ENCODE assay signal across 9 cellular contexts in genomic region chr2:236164201-236164982, GRCh38. TPM values are rescaled to one million over a fixed set of nuclear protein-coding genes. Genes with fewer than 3 reads are reported as not detected.
DNase-seq lines count a peak whose midpoint lies in the region; ATAC-seq, FAIRE-seq and TF ChIP-seq lines count a peak whose summit lies in the region.
"Had no signal": no experiment of that assay in that cellular context is flagged by ENCODE, and none has a peak within 500 bp of the region (broad histone marks: within the 10 kb centered on the region; RNA-seq: fewer than 3 reads in every experiment).

No MANE protein-coding gene starts in this region.

- no peaks in the 10 kb centered on the region for H4K20me1 ChIP-seq in hepatocyte (ENCODE audit: insufficient read depth, poor library complexity, severe bottlenecking)

- no peak overlapping the region for H3K27ac ChIP-seq in hepatocyte
- no peak overlapping the region for H3K27ac ChIP-seq in CD4-positive, alpha-beta memory T cell (ENCODE audit: low read depth, low read length)

- POLR2A ChIA-PET in WTC11 (lab: Charles Lee), result no interaction called here
- POLR2A ChIA-PET in CD4-positive, alpha-beta memory T cell (lab: Charles Lee; ENCODE audit: partially characterized antibody), result no interaction called here

- peak overlapping the region; percentile 96 for H3K4me2 ChIP-seq in hepatocyte

- no peaks in the 10 kb centered on the region for H3K79me2 ChIP-seq in hepatocyte

- H3K4me1 ChIP-seq in hepatocyte (ENCODE audit: insufficient read depth), result peaks cover 31% of the 10 kb centered on the region
- H3K4me1 ChIP-seq in CD4-positive, alpha-beta memory T cell (ENCODE audit: insufficient read depth, low read length), result peaks cover 3% of the 10 kb centered on the region

- no peak for TF ChIP-seq POLR2A in GM12892 (IDR thresholded peaks at IDR 0.05; ENCODE audit: low read depth, low read length)

- intact Hi-C loops in CD4-positive, alpha-beta memory T cell (cut with micrococcal nuclease), result no loop called here

- peak overlapping the region; percentile 33 for H3K4me3 ChIP-seq in hepatocyte
- H3K4me3 ChIP-seq in skeletal muscle cell (ENCODE audit: low read depth, low read length), result peak overlapping the region; percentile 48
- no peak overlapping the region for H3K4me3 ChIP-seq in CD4-positive, alpha-beta memory T cell (ENCODE audit: low read length in 2 of 2)

- no peaks in the 10 kb centered on the region for H3K9me3 ChIP-seq in hepatocyte (ENCODE audit: low read depth)
- no peaks in the 10 kb centered on the region for H3K9me3 ChIP-seq in CD4-positive, alpha-beta memory T cell (ENCODE audit: control insufficient read depth in 1 of 2, low read length in 2 of 2)

- no peaks in the 10 kb centered on the region for H3K9me2 ChIP-seq in hepatocyte (replicated peaks; ENCODE audit: insufficient read depth)

- peak overlapping the region; percentile 45; the same call in 1 of the 2 replicates for H3K27ac Mint-ChIP-seq in WTC11
- H3K27ac Mint-ChIP-seq in CD4-positive, alpha-beta memory T cell, result no peak overlapping the region
- H3K27ac Mint-ChIP-seq: memory B cell had no signal

- DNase-seq in GM10266 (ENCODE audit: extremely low spot score), result peak; percentile 21
- peak; percentile 69 for DNase-seq in WTC11 (ENCODE audit: low spot score)
- DNase-seq in hepatocyte (ENCODE audit: low spot score), result no peak
- DNase-seq in skeletal muscle cell (ENCODE audit: low read depth), result no peak
- no peak for DNase-seq in GM12892 (ENCODE audit: insufficient read length)
- no peak for DNase-seq in CD4-positive, alpha-beta memory T cell

- peaks cover 53% of the 10 kb centered on the region for H3K4me1 Mint-ChIP-seq in WTC11
- H3K4me1 Mint-ChIP-seq in CD4-positive, alpha-beta memory T cell, result peaks cover 3 to 33% (median 16%) of the 10 kb centered on the region in 4 donors

- peak overlapping the region; percentile 68 for H2AFZ ChIP-seq in hepatocyte

- TF ChIP-seq CTCF in GM10266 (IDR thresholded peaks at IDR 0.05; ENCODE audit: control insufficient read depth, insufficient read depth, low read depth, missing control alignments) (no peak), WTC11 (IDR thresholded peaks at IDR 0.05) (no peak), hepatocyte (IDR thresholded peaks at IDR 0.05; ENCODE audit: poor library complexity) (no peak)

- no peaks in the 10 kb centered on the region for H3K9me3 Mint-ChIP-seq in WTC11
- H3K9me3 Mint-ChIP-seq in CD4-positive, alpha-beta memory T cell, result no peaks in the 10 kb centered on the region
- H3K9me3 Mint-ChIP-seq: memory B cell had no signal

- H3K36me3 ChIP-seq in hepatocyte (replicated peaks; ENCODE audit: insufficient read depth, low read depth), result no peaks in the 10 kb centered on the region
- no peaks in the 10 kb centered on the region for H3K36me3 ChIP-seq in CD4-positive, alpha-beta memory T cell (ENCODE audit: insufficient read depth, low read length)

- WGBS in hepatocyte (ENCODE audit: low lambda C conversion rate, missing lambda C conversion rate), result 2% methylated on average over 42 of the region's 70 CpGs

- H3K36me3 Mint-ChIP-seq in WTC11, result peaks cover 7% of the 10 kb centered on the region
- no peaks in the 10 kb centered on the region for H3K36me3 Mint-ChIP-seq in CD4-positive, alpha-beta memory T cell
- H3K36me3 Mint-ChIP-seq: memory B cell had no signal

- CTCF ChIA-PET in WTC11 (lab: Charles Lee), result interaction anchor here (0.5 to 1.0 kb wide), 3 partner anchors 13 to 904 kb away, joined by 3 read pairs; no protein-coding TSS in a partner anchor
- CTCF ChIA-PET in CD4-positive, alpha-beta memory T cell (lab: Charles Lee; ENCODE audit: partially characterized antibody), result no interaction called here

- FAIRE-seq in GM12892 (lab: Jason Lieb, UNC), result no peak

- ATAC-seq in WTC11 (peak; percentile 16), GM19455 (IDR thresholded peaks at IDR 0.05; ENCODE audit: unreplicated experiment) (no peak), HG03095 (IDR thresholded peaks at IDR 0.05; ENCODE audit: unreplicated experiment) (no peak)

- H3K27me3 ChIP-seq in hepatocyte, result peaks cover 100% of the 10 kb centered on the region
- peaks cover 16% of the 10 kb centered on the region for H3K27me3 ChIP-seq in CD4-positive, alpha-beta memory T cell (ENCODE audit: insufficient read depth, low read length)

- peaks cover 85% of the 10 kb centered on the region for H3K27me3 Mint-ChIP-seq in WTC11 (ENCODE audit: low read depth)
- H3K27me3 Mint-ChIP-seq in CD4-positive, alpha-beta memory T cell, result peaks cover 32 to 38% of the 10 kb centered on the region in 2 donors

- H3K4me3 Mint-ChIP-seq in WTC11, result peak overlapping the region; percentile 75
- peak overlapping the region in 4 of 8 donors; percentile 46 to 75 (median 54) for H3K4me3 Mint-ChIP-seq in CD4-positive, alpha-beta memory T cell
- H3K4me3 Mint-ChIP-seq: memory B cell had no signal

TF ChIP-seq in WTC11, 78 proteins besides CTCF, POLR2A, EP300 and RAD21 (continues in another document):
- TF ChIP-seq MAX (CRISPR knock-in tag; IDR thresholded peaks at IDR 0.05) (peak; percentile 62), ETV6 (CRISPR knock-in tag; IDR thresholded peaks at IDR 0.05) (0 out of 2 replicates have a peak, but pooled peaks have one; percentile 5), SP1 (CRISPR knock-in tag; conservative IDR thresholded peaks at IDR 0.05) (peak; percentile 82), NFE2L1 (CRISPR knock-in tag; IDR thresholded peaks at IDR 0.05) (peak; percentile 51; the same call in 1 of the 2 replicates), FOXP1 (CRISPR knock-in tag; IDR thresholded peaks at IDR 0.05; ENCODE audit: borderline replicate concordance) (peak; percentile 57; the same call in 1 of the 2 replicates), SMAD4 (CRISPR knock-in tag; IDR thresholded peaks at IDR 0.05) (no peak), ZNF281 (CRISPR knock-in tag; IDR thresholded peaks at IDR 0.05) (0 out of 2 replicates have a peak, but pooled peaks have one; percentile 29)
- TF ChIP-seq, protein P1, sequence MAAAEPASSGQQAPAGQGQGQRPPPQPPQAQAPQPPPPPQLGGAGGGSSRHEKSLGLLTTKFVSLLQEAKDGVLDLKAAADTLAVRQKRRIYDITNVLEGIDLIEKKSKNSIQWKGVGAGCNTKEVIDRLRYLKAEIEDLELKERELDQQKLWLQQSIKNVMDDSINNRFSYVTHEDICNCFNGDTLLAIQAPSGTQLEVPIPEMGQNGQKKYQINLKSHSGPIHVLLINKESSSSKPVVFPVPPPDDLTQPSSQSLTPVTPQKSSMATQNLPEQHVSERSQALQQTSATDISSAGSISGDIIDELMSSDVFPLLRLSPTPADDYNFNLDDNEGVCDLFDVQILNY (CRISPR knock-in tag; IDR thresholded peaks at IDR 0.05), result peak; percentile 66; the same call in 1 of the 2 replicates
- TF ChIP-seq, protein P2, sequence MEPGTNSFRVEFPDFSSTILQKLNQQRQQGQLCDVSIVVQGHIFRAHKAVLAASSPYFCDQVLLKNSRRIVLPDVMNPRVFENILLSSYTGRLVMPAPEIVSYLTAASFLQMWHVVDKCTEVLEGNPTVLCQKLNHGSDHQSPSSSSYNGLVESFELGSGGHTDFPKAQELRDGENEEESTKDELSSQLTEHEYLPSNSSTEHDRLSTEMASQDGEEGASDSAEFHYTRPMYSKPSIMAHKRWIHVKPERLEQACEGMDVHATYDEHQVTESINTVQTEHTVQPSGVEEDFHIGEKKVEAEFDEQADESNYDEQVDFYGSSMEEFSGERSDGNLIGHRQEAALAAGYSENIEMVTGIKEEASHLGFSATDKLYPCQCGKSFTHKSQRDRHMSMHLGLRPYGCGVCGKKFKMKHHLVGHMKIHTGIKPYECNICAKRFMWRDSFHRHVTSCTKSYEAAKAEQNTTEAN (CRISPR knock-in tag; IDR thresholded peaks at IDR 0.05), result peak; percentile 63; the same call in 1 of the 2 replicates
- TF ChIP-seq, protein P3, sequence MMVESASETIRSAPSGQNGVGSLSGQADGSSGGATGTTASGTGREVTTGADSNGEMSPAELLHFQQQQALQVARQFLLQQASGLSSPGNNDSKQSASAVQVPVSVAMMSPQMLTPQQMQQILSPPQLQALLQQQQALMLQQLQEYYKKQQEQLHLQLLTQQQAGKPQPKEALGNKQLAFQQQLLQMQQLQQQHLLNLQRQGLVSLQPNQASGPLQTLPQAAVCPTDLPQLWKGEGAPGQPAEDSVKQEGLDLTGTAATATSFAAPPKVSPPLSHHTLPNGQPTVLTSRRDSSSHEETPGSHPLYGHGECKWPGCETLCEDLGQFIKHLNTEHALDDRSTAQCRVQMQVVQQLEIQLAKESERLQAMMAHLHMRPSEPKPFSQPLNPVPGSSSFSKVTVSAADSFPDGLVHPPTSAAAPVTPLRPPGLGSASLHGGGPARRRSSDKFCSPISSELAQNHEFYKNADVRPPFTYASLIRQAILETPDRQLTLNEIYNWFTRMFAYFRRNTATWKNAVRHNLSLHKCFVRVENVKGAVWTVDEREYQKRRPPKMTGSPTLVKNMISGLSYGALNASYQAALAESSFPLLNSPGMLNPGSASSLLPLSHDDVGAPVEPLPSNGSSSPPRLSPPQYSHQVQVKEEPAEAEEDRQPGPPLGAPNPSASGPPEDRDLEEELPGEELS (CRISPR knock-in tag; IDR thresholded peaks at IDR 0.05), result peak; percentile 85; the same call in 1 of the 2 replicates

RNA-seq across cellular contexts. Expression of gene GBX2, which starts 3.8 kb away (rescaled TPM):
- total RNA-seq in WTC11 (2021) (15.3 to 25.6 TPM (median 19.1 TPM) in 3 replicates), hepatocyte (not detected in 2 replicates)
- 0.45 TPM in 1 of 2 replicates, not detected in the other for polyA plus RNA-seq in hepatocyte
- polyA plus RNA-seq in GM12892 (2012; ENCODE audit: missing spikeins), result not detected
- not detected for total RNA-seq in CD4-positive, alpha-beta memory T cell
- not detected for polyA plus RNA-seq in CD4-positive, alpha-beta memory T cell

Comparison
In these comparisons a context has a peak if more than half of its experiments do, and no peak if none do; other contexts are left out.
1. DNase-seq: peak in GM10266 (single experiment) and WTC11 (single experiment); none in hepatocyte (single experiment), skeletal muscle cell (single experiment), GM12892 (single experiment) and CD4-positive, alpha-beta memory T cell (0 of 5).
2. H3K4me3 ChIP-seq: peak in hepatocyte (single experiment) and skeletal muscle cell (single experiment); none in CD4-positive, alpha-beta memory T cell (0 of 2).
3. RNA of gene GBX2, which starts 3.8 kb away (total RNA-seq): 15.3 to 25.6 TPM in WTC11; not detected in hepatocyte and not detected in CD4-positive, alpha-beta memory T cell; every median in the first group is over 10 times any median in the second.